In genomic region chr22:37412445-37413250, GRCh38 we compare ENCODE assay signal across 22 cellular contexts. TPM values are rescaled to one million over a fixed set of nuclear protein-coding genes. Genes with fewer than 3 reads are reported as not detected.
"Had no signal": no experiment of that assay in that cellular context is flagged by ENCODE, and none has a peak within 500 bp of the region (broad histone marks: within the 10 kb centered on the region; RNA-seq: fewer than 3 reads in every experiment).

No MANE protein-coding gene starts in this region.

- DNase-seq: activated CD4-positive, alpha-beta memory T cell treated with anti-CD3 and anti-CD28 coated beads for 36 hours; activated CD4-positive, alpha-beta T cell treated with anti-CD3 and anti-CD28 coated beads for 48 hours; activated CD4-positive, CD25-positive, alpha-beta regulatory T cell; activated effector memory CD4-positive, alpha-beta T cell treated with anti-CD3 and anti-CD28 coated beads, Interleukin-2, amount 50 U/mL, for 16 hours; activated naive CD4-positive, alpha-beta T cell treated with anti-CD3 and anti-CD28 coated beads, Interleukin-2, amount 10 ng/mL, durations not matched to agents 7 days and 5 days; activated T-cell treated with anti-CD3 and anti-CD28 coated beads, Interleukin-2, amount 50 U/mL, for 72 hours; cerebellar nuclear complex; heart left ventricle; left ventricle myocardium inferior; mammary epithelial cell; midbrain; natural killer cell; retina; stimulated activated CD4-positive, alpha-beta T cell treated with anti-CD3 and anti-CD28 coated beads, Interleukin-2, amount 100 ng/mL, for 48 hours; stimulated activated CD8-positive, alpha-beta memory T cell treated with anti-CD3 and anti-CD28 coated beads, Interleukin-4, amount 100 ng/mL, for 48 hours; stimulated activated naive CD8-positive, alpha-beta T cell treated with anti-CD3 and anti-CD28 coated beads, Interleukin-15, Interleukin-2, amounts not matched to agents 100 U/mL and 50 U/mL, for 24 hours; T-helper 1 cell; T-helper 9 cell; tibial artery had no signal

- H3K4me1 ChIP-seq: gastroesophageal sphincter, left ventricle myocardium inferior, tibial artery had no signal

- ATAC-seq: activated T-cell treated with anti-CD3 and anti-CD28 coated beads, Interleukin-2, amount 50 U/mL, for 72 hours; gastroesophageal sphincter; heart left ventricle; natural killer cell; stimulated activated naive CD8-positive, alpha-beta T cell treated with anti-CD3 and anti-CD28 coated beads, Interleukin-15, Interleukin-2, amounts not matched to agents 100 U/mL and 50 U/mL, for 24 hours had no signal

- H3K36me3 ChIP-seq: gastroesophageal sphincter, heart left ventricle, left ventricle myocardium inferior, tibial artery had no signal

- H3K4me3 ChIP-seq: coronary artery, gastroesophageal sphincter, heart left ventricle, left ventricle myocardium inferior, tibial artery had no signal

- H3K27ac ChIP-seq: coronary artery, gastroesophageal sphincter, heart left ventricle, left ventricle myocardium inferior, tibial artery had no signal

- H3K9me3 ChIP-seq: gastroesophageal sphincter, heart left ventricle, left ventricle myocardium inferior, tibial artery had no signal

RNA-seq across cellular contexts. Expression of gene ELFN2, which starts 14.6 kb away (rescaled TPM):
- total RNA-seq: left ventricle myocardium inferior, subcutaneous adipose tissue had no signal
